8 cellular contexts compared by ENCODE assay signal in the genomic region with DNA sequence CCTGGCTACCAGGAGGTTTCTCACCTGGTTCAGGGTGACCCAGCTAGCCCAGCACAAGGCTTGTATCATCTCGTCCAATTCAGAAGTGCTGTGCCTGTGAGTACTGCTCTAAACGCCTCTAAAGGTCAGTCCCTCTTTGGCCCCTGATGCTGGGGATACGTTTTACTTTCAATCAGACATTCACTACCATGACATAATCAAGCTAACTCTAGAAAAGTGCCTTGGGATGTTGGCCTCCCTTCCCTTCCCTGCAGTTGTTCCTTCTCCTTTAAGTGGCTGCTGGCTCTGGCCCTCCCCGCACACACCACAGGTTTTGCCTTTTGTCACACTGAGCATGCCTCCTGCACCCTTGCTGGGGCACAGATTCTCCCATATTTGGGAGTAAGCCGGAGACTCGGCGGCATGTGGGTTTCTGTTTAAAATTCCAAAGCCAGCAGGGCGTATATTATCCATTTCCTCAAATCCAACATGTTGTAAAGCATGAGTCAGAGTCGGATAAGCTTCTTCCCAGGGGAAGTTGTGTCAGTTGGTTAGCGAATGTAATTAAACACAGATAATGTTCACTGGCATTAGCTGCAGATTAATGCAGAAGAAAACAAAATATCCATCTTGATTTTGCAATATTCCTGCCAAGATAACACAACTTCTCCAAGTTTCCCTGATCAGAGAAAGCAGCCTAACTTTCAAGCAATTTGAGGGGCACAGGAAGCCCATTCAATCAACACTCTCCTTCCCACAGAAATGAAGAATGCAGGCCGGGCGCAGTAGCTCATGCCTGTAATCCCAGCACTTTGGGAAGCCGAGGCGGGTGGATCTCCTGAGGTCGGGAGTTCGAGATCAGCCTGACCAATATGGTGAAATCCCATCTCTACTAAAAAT. TPM values are rescaled to one million over a fixed set of nuclear protein-coding genes. Genes with fewer than 3 reads are reported as not detected.
DNase-seq lines count a peak whose midpoint lies in the region; ATAC-seq and TF ChIP-seq lines count a peak whose summit lies in the region.

No MANE protein-coding gene starts in this region.

- DNase-seq in COR-L47 (lab: John Stamatoyannopoulos, UW) = peak; percentile 2
- peak; percentile 71 for DNase-seq in NCI-H460 (ENCODE audit: extremely low read depth, low read depth)
- peak; percentile 99 for DNase-seq in dedifferentiated amniotic fluid mesenchymal stem cell (ENCODE audit: extremely low spot score)
- peak in 1 of 2 donors; percentile 76 for DNase-seq in left lung
- peak; percentile 80 for DNase-seq in thoracic aorta (ENCODE audit: low spot score)
- DNase-seq in activated naive CD4-positive, alpha-beta T cell treated with anti-CD3 and anti-CD28 coated beads for 36 hours = no peak
- no peak for DNase-seq in HuH-7 (ENCODE audit: low spot score)

- H3K27me3 ChIP-seq in left lung (no peaks in the 10 kb centered on the region), thoracic aorta (replicated peaks; ENCODE audit: insufficient read depth) (no peaks in the 10 kb centered on the region)

- CTCF ChIA-PET in activated naive CD4-positive, alpha-beta T cell treated with anti-CD3 and anti-CD28 coated beads for 36 hours (lab: Charles Lee) = interaction anchor here (0.6 to 1.3 kb wide), 4 partner anchors 18 to 80 kb away, joined by 3 to 5 read pairs (median 3); no protein-coding TSS in a partner anchor

- no peaks in the 10 kb centered on the region for H3K27me3 Mint-ChIP-seq in activated naive CD4-positive, alpha-beta T cell treated with anti-CD3 and anti-CD28 coated beads for 36 hours (ENCODE audit: low read depth)

- H3K9me3 Mint-ChIP-seq in activated naive CD4-positive, alpha-beta T cell treated with anti-CD3 and anti-CD28 coated beads for 36 hours = no peaks in the 10 kb centered on the region

- no peaks in the 10 kb centered on the region for H3K4me1 Mint-ChIP-seq in activated naive CD4-positive, alpha-beta T cell treated with anti-CD3 and anti-CD28 coated beads for 36 hours (ENCODE audit: low read depth)

- no peaks in the 10 kb centered on the region for H3K36me3 Mint-ChIP-seq in activated naive CD4-positive, alpha-beta T cell treated with anti-CD3 and anti-CD28 coated beads for 36 hours (ENCODE audit: low read depth)

- H3K9me3 ChIP-seq in left lung (no peaks in the 10 kb centered on the region), thoracic aorta (no peaks in the 10 kb centered on the region)

- H3K4me3 Mint-ChIP-seq in activated naive CD4-positive, alpha-beta T cell treated with anti-CD3 and anti-CD28 coated beads for 36 hours = no peak overlapping the region

- ATAC-seq in left lung (peak; percentile 79), thoracic aorta (ENCODE audit: insufficient number of reproducible peaks, low FRiP score, low read depth) (peak; percentile 92), GM18505 (IDR thresholded peaks at IDR 0.05; ENCODE audit: unreplicated experiment) (no peak)

- peaks cover 11 to 38% of the 10 kb centered on the region in 2 donors for H3K4me1 ChIP-seq in left lung
- H3K4me1 ChIP-seq in thoracic aorta (ENCODE audit: control insufficient read depth in 1 of 2, low read depth in 2 of 2) = peaks cover 22 to 35% of the 10 kb centered on the region in 2 donors

- intact Hi-C loops in left lung (cut with DNase I) = no loop called here
- intact Hi-C loops in activated naive CD4-positive, alpha-beta T cell treated with anti-CD3 and anti-CD28 coated beads for 36 hours (cut with micrococcal nuclease) = no loop called here

- H3K27ac ChIP-seq in left lung (peak overlapping the region; percentile 77 to 79), thoracic aorta (peak overlapping the region; percentile 89 to 90)

- no peak for TF ChIP-seq POLR2A in GM18505 (IDR thresholded peaks at IDR 0.05; ENCODE audit: borderline replicate concordance, extremely low read depth, insufficient read depth, insufficient read length)

- H3K4me3 ChIP-seq in left lung (no peak overlapping the region), thoracic aorta (peak overlapping the region; percentile 45)

- TF ChIP-seq CTCF in left lung (IDR thresholded peaks at IDR 0.05) = no peak
- TF ChIP-seq CTCF in thoracic aorta (IDR thresholded peaks at IDR 0.05) = no peak

- H3K27ac Mint-ChIP-seq in activated naive CD4-positive, alpha-beta T cell treated with anti-CD3 and anti-CD28 coated beads for 36 hours = no peak overlapping the region

- no peaks in the 10 kb centered on the region for H3K36me3 ChIP-seq in left lung
- H3K36me3 ChIP-seq in thoracic aorta = no peaks in the 10 kb centered on the region

RNA-seq across cellular contexts. Expression of a gene that starts 31.8 kb away (rescaled TPM):
- 73.9 and 75.7 TPM in 2 replicates for total RNA-seq in NCI-H460 (2014; rRNA removed; shearing (Covaris generic))
- polyA plus RNA-seq in NCI-H460 (2014; cell fraction: nucleus; rRNA removed) = 72.8 and 103 TPM in 2 replicates
- total RNA-seq in left lung (100 to 1,000 TPM; 179 to 195 TPM), thoracic aorta (100 to 1,000 TPM; 346 to 348 TPM)
- 10 to 100 TPM; 13.4 to 14.4 TPM for total RNA-seq in activated naive CD4-positive, alpha-beta T cell treated with anti-CD3 and anti-CD28 coated beads for 36 hours

RNA-seq across cellular contexts. Expression of a gene that starts 55.2 kb away (rescaled TPM):
- 9.5 and 10.3 TPM in 2 replicates for total RNA-seq in NCI-H460 (2014; rRNA removed; shearing (Covaris generic))
- polyA plus RNA-seq in NCI-H460 (2014; cell fraction: nucleus; rRNA removed) = 27.0 and 39.9 TPM in 2 replicates
- total RNA-seq in left lung = 10 to 100 TPM; 26.6 to 29.0 TPM
- 100 to 1,000 TPM in 1 of 2 donors, 1 to 10 TPM in 1; 8.1 to 100 TPM for total RNA-seq in thoracic aorta
- total RNA-seq in activated naive CD4-positive, alpha-beta T cell treated with anti-CD3 and anti-CD28 coated beads for 36 hours = under 1 TPM; 0.26 to 0.27 TPM

Comparison
In these comparisons a context has a peak if more than half of its experiments do, and no peak if none do; other contexts are left out.
1. DNase-seq: peak in COR-L47 (single experiment), NCI-H460 (single experiment), dedifferentiated amniotic fluid mesenchymal stem cell (single experiment) and thoracic aorta (single experiment); none in activated naive CD4-positive, alpha-beta T cell treated with anti-CD3 and anti-CD28 coated beads for 36 hours (single experiment) and HuH-7 (single experiment).